18 cellular contexts compared by ENCODE assay signal in the genomic region with DNA sequence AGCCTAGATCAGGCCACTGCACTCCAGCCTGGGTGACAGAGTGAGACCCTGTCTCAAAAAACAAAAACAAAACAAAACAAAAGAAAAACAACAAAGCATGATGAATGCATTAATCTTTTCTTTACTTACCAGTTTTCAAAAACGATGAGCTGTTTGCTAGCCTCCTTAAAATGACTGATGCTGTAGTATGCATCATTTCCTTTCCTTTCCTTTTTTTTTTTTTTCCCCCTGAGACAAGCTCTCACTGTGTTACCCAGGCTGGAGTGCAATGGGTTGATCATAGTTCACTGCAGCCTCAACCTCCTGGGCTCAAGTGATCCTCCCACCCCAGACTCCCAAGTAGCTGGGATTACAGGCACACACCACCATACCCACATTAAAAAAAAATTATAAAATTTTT.
DNase-seq lines count a peak whose midpoint lies in the region; ATAC-seq and TF ChIP-seq lines count a peak whose summit lies in the region.
"Had no signal": no experiment of that assay in that cellular context is flagged by ENCODE, and none has a peak within 500 bp of the region (broad histone marks: within the 10 kb centered on the region; RNA-seq: fewer than 3 reads in every experiment).

No MANE protein-coding gene starts in this region.

- no peaks in the 10 kb centered on the region for H3K4me1 Mint-ChIP-seq in activated naive CD4-positive, alpha-beta T cell treated with anti-CD3 and anti-CD28 coated beads for 36 hours (ENCODE audit: low read depth)
- H3K4me1 Mint-ChIP-seq: CD8-positive, alpha-beta memory T cell had no signal

- H3K4me3 Mint-ChIP-seq in activated naive CD4-positive, alpha-beta T cell treated with anti-CD3 and anti-CD28 coated beads for 36 hours, result no peak overlapping the region
- H3K4me3 Mint-ChIP-seq: CD8-positive, alpha-beta memory T cell had no signal

- H3K27ac ChIP-seq in heart right ventricle, result peak overlapping the region in 6 of 10 donors; percentile 25 to 73 (median 41)
- peak overlapping the region; percentile 50 for H3K27ac ChIP-seq in RWPE1
- H3K27ac ChIP-seq in uterus, result peak overlapping the region; percentile 43 to 55

- H3K9me3 ChIP-seq in heart right ventricle, result peaks cover 0 to 6% (median 0%) of the 10 kb centered on the region in 11 donors
- H3K9me3 ChIP-seq in uterus, result no peaks in the 10 kb centered on the region

- H3K4me1 ChIP-seq in heart right ventricle (peaks cover 0 to 27% (median 13%) of the 10 kb centered on the region in 9 donors), uterus (peaks cover 7 to 8% of the 10 kb centered on the region in 2 donors)

- intact Hi-C loops in heart right ventricle (cut with DNase I), result loop anchor here in 1 of 10 donors (10.0 kb wide), 1 partner anchor 69 kb away; no protein-coding TSS in a partner anchor
- intact Hi-C loops in Right ventricle myocardium inferior (cut with DNase I), result no loop called here
- intact Hi-C loops in uterus (cut with DNase I; ENCODE audit: low total_unique reads), result no loop called here
- intact Hi-C loops in activated naive CD4-positive, alpha-beta T cell treated with anti-CD3 and anti-CD28 coated beads for 36 hours (cut with micrococcal nuclease), result no loop called here

- H3K4me3 ChIP-seq in heart right ventricle (no peak overlapping the region), fibroblast of mammary gland (ENCODE audit: control insufficient read depth, low read depth, low read length) (no peak overlapping the region), uterus (no peak overlapping the region)

- no peak overlapping the region for H3K27ac Mint-ChIP-seq in activated naive CD4-positive, alpha-beta T cell treated with anti-CD3 and anti-CD28 coated beads for 36 hours
- H3K27ac Mint-ChIP-seq: CD8-positive, alpha-beta memory T cell had no signal

- no peak for ATAC-seq in heart right ventricle
- no peak for ATAC-seq in Right ventricle myocardium inferior

- H3K27me3 ChIP-seq in heart right ventricle (no peaks in the 10 kb centered on the region), uterus (no peaks in the 10 kb centered on the region)

- no peaks in the 10 kb centered on the region for H3K9me3 Mint-ChIP-seq in activated naive CD4-positive, alpha-beta T cell treated with anti-CD3 and anti-CD28 coated beads for 36 hours

- CTCF ChIA-PET in RWPE1 (lab: Yijun Ruan, JAX), result no interaction called here
- CTCF ChIA-PET in activated naive CD4-positive, alpha-beta T cell treated with anti-CD3 and anti-CD28 coated beads for 36 hours (lab: Charles Lee), result interaction anchor here (0.6 kb wide), 1 partner anchor 149 kb away, joined by 3 read pairs; no protein-coding TSS in a partner anchor

- H3K36me3 Mint-ChIP-seq in activated naive CD4-positive, alpha-beta T cell treated with anti-CD3 and anti-CD28 coated beads for 36 hours (ENCODE audit: low read depth), result no peaks in the 10 kb centered on the region
- H3K36me3 Mint-ChIP-seq: CD8-positive, alpha-beta memory T cell had no signal

- TF ChIP-seq CTCF in heart right ventricle (IDR thresholded peaks at IDR 0.05), result no peak
- no peak for TF ChIP-seq CTCF in RWPE1 (conservative IDR thresholded peaks at IDR 0.05; ENCODE audit: low read depth)
- TF ChIP-seq CTCF in fibroblast of mammary gland (conservative IDR thresholded peaks at IDR 0.05; ENCODE audit: control insufficient read depth, insufficient read depth, low read depth, low read length), result no peak
- no peak for TF ChIP-seq CTCF in uterus (IDR thresholded peaks at IDR 0.05)

- POLR2A ChIA-PET in RWPE1 (lab: Yijun Ruan, JAX; ENCODE audit: low non-redundant PET), result no interaction called here

- H3K27me3 Mint-ChIP-seq in activated naive CD4-positive, alpha-beta T cell treated with anti-CD3 and anti-CD28 coated beads for 36 hours (ENCODE audit: low read depth), result peaks cover 2% of the 10 kb centered on the region

- WGBS in heart right ventricle, 2 donors, result 53 to 60% methylated on average over 1 of the region's 1 CpG

- no peak for DNase-seq in heart right ventricle
- DNase-seq in Right ventricle myocardium inferior (ENCODE audit: missing footprints), result no peak
- DNase-seq in RWPE1 (ENCODE audit: low spot score), result no peak
- DNase-seq in fibroblast of mammary gland (ENCODE audit: low read depth), result peak; percentile 66
- no peak for DNase-seq in uterus
- no peak for DNase-seq in midbrain (lab: John Stamatoyannopoulos, UW)
- no peak for DNase-seq in activated naive CD4-positive, alpha-beta T cell treated with anti-CD3 and anti-CD28 coated beads for 36 hours
- no peak for DNase-seq in SIG-M5 (lab: John Stamatoyannopoulos, UW)
- DNase-seq: AML-193; C1 segment of cervical spinal cord; CD8-positive, alpha-beta memory T cell; EL; Karpas-422; NCI-H1694 treated with DMSO at 0.1 percent for 48 hours; NCI-H2081 treated with DMSO at 0.1 percent for 48 hours; NCI-H2171 treated with DMSO at 0.1 percent for 48 hours; NCI-H524 treated with DMSO at 0.1 percent for 48 hours; SHP77 treated with DMSO at 0.1 percent for 48 hours had no signal

- peaks cover 0 to 2% (median 0%) of the 10 kb centered on the region in 9 donors for H3K36me3 ChIP-seq in heart right ventricle
- no peaks in the 10 kb centered on the region for H3K36me3 ChIP-seq in uterus

- TF ChIP-seq POLR2A in uterus (IDR thresholded peaks at IDR 0.05), result no peak
